Comparison of ENCODE assay signal across 15 cellular contexts in genomic region chrX:153774576-153775292, GRCh38. TPM values are rescaled to one million over a fixed set of nuclear protein-coding genes. Genes with fewer than 3 reads are reported as not detected.
DNase-seq lines count a peak whose midpoint lies in the region; ATAC-seq and TF ChIP-seq lines count a peak whose summit lies in the region.
"Had no signal": no experiment of that assay in that cellular context is flagged by ENCODE, and none has a peak within 500 bp of the region (broad histone marks: within the 10 kb centered on the region; RNA-seq: fewer than 3 reads in every experiment).

No MANE protein-coding gene starts in this region.

- DNase-seq in activated CD8-positive, alpha-beta memory T cell treated with anti-CD3 and anti-CD28 coated beads, Interleukin-2, amount 50 U/mL, for 4 hours: peak; percentile 13
- DNase-seq in activated CD8-positive, alpha-beta memory T cell treated with anti-CD3 and anti-CD28 coated beads, Interleukin-2, amount 10 ng/mL, durations not matched to agents 7 days and 5 days: no peak
- DNase-seq in BE2C (peak; percentile 4), coronary artery (ENCODE audit: low spot score) (peak; percentile 50), nephron progenitor cell (peak; percentile 0), NCI-H1092 (lab: John Stamatoyannopoulos, UW) (no peak), activated T-cell treated with anti-CD3 and anti-CD28 coated beads for 4 hours (no peak)
- DNase-seq: Caco-2, DMS53, NCI-H146, NCI-H226, NCI-H526 treated with DMSO at 0.1 percent for 48 hours had no signal

- H3K27me3 ChIP-seq in BE2C: no peaks in the 10 kb centered on the region

- H3K36me3 ChIP-seq in BE2C: no peaks in the 10 kb centered on the region
- H3K36me3 ChIP-seq: HAP-1 had no signal

- no peak overlapping the region for H3K27ac Mint-ChIP-seq in activated CD8-positive, alpha-beta memory T cell treated with anti-CD3 and anti-CD28 coated beads, Interleukin-2, amount 10 ng/mL, durations not matched to agents 7 days and 5 days
- H3K27ac Mint-ChIP-seq in nephron progenitor cell: no peak overlapping the region

- H3K4me1 ChIP-seq in BE2C: no peaks in the 10 kb centered on the region
- H3K4me1 ChIP-seq: Caco-2 had no signal

- no peaks in the 10 kb centered on the region for H3K9me3 ChIP-seq in BE2C
- H3K9me3 ChIP-seq: Caco-2, HAP-1 had no signal

- ATAC-seq in activated CD8-positive, alpha-beta memory T cell treated with anti-CD3 and anti-CD28 coated beads, Interleukin-2, amount 10 ng/mL, durations not matched to agents 7 days and 5 days: no peak
- no peak for ATAC-seq in HG02870 (IDR thresholded peaks at IDR 0.05; ENCODE audit: unreplicated experiment)

- no peak overlapping the region for H3K4me3 Mint-ChIP-seq in activated CD8-positive, alpha-beta memory T cell treated with anti-CD3 and anti-CD28 coated beads, Interleukin-2, amount 10 ng/mL, durations not matched to agents 7 days and 5 days
- H3K4me3 Mint-ChIP-seq in nephron progenitor cell: no peak overlapping the region

- H3K27ac ChIP-seq in coronary artery: no peak overlapping the region
- H3K27ac ChIP-seq: C4-2B had no signal

- CTCF ChIA-PET in activated CD8-positive, alpha-beta memory T cell treated with anti-CD3 and anti-CD28 coated beads, Interleukin-2, amount 10 ng/mL, durations not matched to agents 7 days and 5 days (lab: Charles Lee): interaction anchor here (1.1 kb wide), 1 partner anchor 11 kb away, joined by 6 read pairs; the partner anchor contains the start of gene PLXNB3

- no peaks in the 10 kb centered on the region for H3K36me3 Mint-ChIP-seq in activated CD8-positive, alpha-beta memory T cell treated with anti-CD3 and anti-CD28 coated beads, Interleukin-2, amount 10 ng/mL, durations not matched to agents 7 days and 5 days
- H3K36me3 Mint-ChIP-seq in nephron progenitor cell (ENCODE audit: low read depth): no peaks in the 10 kb centered on the region

- H3K9me3 Mint-ChIP-seq in activated CD8-positive, alpha-beta memory T cell treated with anti-CD3 and anti-CD28 coated beads, Interleukin-2, amount 10 ng/mL, durations not matched to agents 7 days and 5 days (ENCODE audit: low read depth): no peaks in the 10 kb centered on the region
- peaks cover 20% of the 10 kb centered on the region for H3K9me3 Mint-ChIP-seq in nephron progenitor cell

- TF ChIP-seq CTCF in BE2C (IDR thresholded peaks at IDR 0.05; ENCODE audit: low read depth, low read length): no peak
- TF ChIP-seq CTCF in coronary artery (IDR thresholded peaks at IDR 0.05): no peak
- TF ChIP-seq CTCF in nephron progenitor cell (IDR thresholded peaks at IDR 0.05): no peak

- peaks cover 2% of the 10 kb centered on the region for H3K27me3 Mint-ChIP-seq in activated CD8-positive, alpha-beta memory T cell treated with anti-CD3 and anti-CD28 coated beads, Interleukin-2, amount 10 ng/mL, durations not matched to agents 7 days and 5 days
- peaks cover 3% of the 10 kb centered on the region for H3K27me3 Mint-ChIP-seq in nephron progenitor cell (ENCODE audit: low read depth, poor library complexity)

- no peaks in the 10 kb centered on the region for H3K4me1 Mint-ChIP-seq in activated CD8-positive, alpha-beta memory T cell treated with anti-CD3 and anti-CD28 coated beads, Interleukin-2, amount 10 ng/mL, durations not matched to agents 7 days and 5 days
- peaks cover 3% of the 10 kb centered on the region for H3K4me1 Mint-ChIP-seq in nephron progenitor cell

- H3K4me3 ChIP-seq in BE2C (ENCODE audit: low read depth, low read length) (no peak overlapping the region), coronary artery (no peak overlapping the region)
- H3K4me3 ChIP-seq: HAP-1 had no signal

RNA-seq across cellular contexts. Expression of gene SRPK3, which starts 6.1 kb away (rescaled TPM):
- total RNA-seq in activated CD8-positive, alpha-beta memory T cell treated with anti-CD3 and anti-CD28 coated beads, Interleukin-2, amount 10 ng/mL, durations not matched to agents 7 days and 5 days: not detected
- polyA plus RNA-seq in BE2C (2012; ENCODE audit: insufficient read depth, insufficient read length, low read depth): 30.3 TPM
- total RNA-seq: Caco-2 had no signal

RNA-seq across cellular contexts. Expression of gene PLXNB3, which starts 10.7 kb away (rescaled TPM):
- total RNA-seq in activated CD8-positive, alpha-beta memory T cell treated with anti-CD3 and anti-CD28 coated beads, Interleukin-2, amount 10 ng/mL, durations not matched to agents 7 days and 5 days: under 1 TPM; 0.42 to 0.50 TPM
- polyA plus RNA-seq in BE2C (2012; ENCODE audit: insufficient read depth, insufficient read length, low read depth): 136 TPM

RNA-seq across cellular contexts. Expression of gene IDH3G, which starts 19.4 kb away (rescaled TPM):
- 10 to 100 TPM; 69.4 to 72.0 TPM for total RNA-seq in activated CD8-positive, alpha-beta memory T cell treated with anti-CD3 and anti-CD28 coated beads, Interleukin-2, amount 10 ng/mL, durations not matched to agents 7 days and 5 days
- polyA plus RNA-seq in BE2C (2012; ENCODE audit: insufficient read depth, insufficient read length, low read depth): 278 TPM

RNA-seq across cellular contexts. Expression of gene SSR4, which starts 19.7 kb away (rescaled TPM):
- total RNA-seq in activated CD8-positive, alpha-beta memory T cell treated with anti-CD3 and anti-CD28 coated beads, Interleukin-2, amount 10 ng/mL, durations not matched to agents 7 days and 5 days: 100 to 1,000 TPM; 190 to 191 TPM
- polyA plus RNA-seq in BE2C (2012; ENCODE audit: insufficient read depth, insufficient read length, low read depth): 1,099 TPM

RNA-seq across cellular contexts. Expression of gene ABCD1, which starts 50.1 kb away (rescaled TPM):
- total RNA-seq in activated CD8-positive, alpha-beta memory T cell treated with anti-CD3 and anti-CD28 coated beads, Interleukin-2, amount 10 ng/mL, durations not matched to agents 7 days and 5 days: 10 to 100 TPM; 10.7 to 18.3 TPM
- polyA plus RNA-seq in BE2C (2012; ENCODE audit: insufficient read depth, insufficient read length, low read depth): 8.8 TPM

Comparison
In these comparisons a context has a peak if more than half of its experiments do, and no peak if none do; other contexts are left out.
1. DNase-seq: peak in activated CD8-positive, alpha-beta memory T cell treated with anti-CD3 and anti-CD28 coated beads, Interleukin-2, amount 50 U/mL, for 4 hours (single experiment), BE2C (single experiment), coronary artery (single experiment) and nephron progenitor cell (single experiment); none in activated CD8-positive, alpha-beta memory T cell treated with anti-CD3 and anti-CD28 coated beads, Interleukin-2, amount 10 ng/mL, durations not matched to agents 7 days and 5 days (single experiment), NCI-H1092 (single experiment) and activated T-cell treated with anti-CD3 and anti-CD28 coated beads for 4 hours (single experiment).